20 cellular contexts compared by ENCODE assay signal in genomic region chr3:37556789-37557301, GRCh38.
DNase-seq lines count a peak whose midpoint lies in the region; ATAC-seq, FAIRE-seq and TF ChIP-seq lines count a peak whose summit lies in the region.
"Had no signal": no experiment of that assay in that cellular context is flagged by ENCODE, and none has a peak within 500 bp of the region (broad histone marks: within the 10 kb centered on the region; RNA-seq: fewer than 3 reads in every experiment).

No MANE protein-coding gene starts in this region.

- H3K9ac ChIP-seq in OCI-LY3 (ENCODE audit: low read length): no peak overlapping the region
- H3K9ac ChIP-seq: parathyroid adenoma had no signal

- intact Hi-C loops in left ventricle myocardium superior (cut with micrococcal nuclease): no loop called here

- no peaks in the 10 kb centered on the region for H4K20me1 ChIP-seq in OCI-LY3 (ENCODE audit: insufficient read depth, low read length)

- H3K27me3 ChIP-seq in OCI-LY3 (ENCODE audit: low read depth, low read length): peaks cover 4% of the 10 kb centered on the region

- no peaks in the 10 kb centered on the region for H3K36me3 ChIP-seq in OCI-LY3 (replicated peaks; ENCODE audit: low read depth, low read length)

- H3K4me1 ChIP-seq in OCI-LY3 (ENCODE audit: low read length): peaks cover 9% of the 10 kb centered on the region
- H3K4me1 ChIP-seq: parathyroid adenoma had no signal

- TF ChIP-seq CTCF in OCI-LY3 (IDR thresholded peaks at IDR 0.05; ENCODE audit: low read depth, low read length): no peak

- peak overlapping the region; percentile 20 for H3K4me2 ChIP-seq in OCI-LY3 (ENCODE audit: low read length)
- H3K4me2 ChIP-seq: PC-9 had no signal

- H3K9me3 ChIP-seq in OCI-LY3 (ENCODE audit: insufficient read depth, low read length): no peaks in the 10 kb centered on the region

- no peak for FAIRE-seq in GM19239 (lab: Jason Lieb, UNC)
- FAIRE-seq: frontal cortex had no signal

- no peak overlapping the region for H3K4me3 ChIP-seq in OCI-LY3 (ENCODE audit: low read length)
- H3K4me3 ChIP-seq: PC-9 had no signal

- no peak overlapping the region for H3K27ac ChIP-seq in OCI-LY3 (ENCODE audit: low read length)
- H3K27ac ChIP-seq: epithelial cell of prostate, parathyroid adenoma, PC-9 had no signal

- H3K79me2 ChIP-seq in OCI-LY3 (ENCODE audit: low read length): no peaks in the 10 kb centered on the region
- H3K79me2 ChIP-seq: parathyroid adenoma had no signal

- H2AFZ ChIP-seq in OCI-LY3 (ENCODE audit: low read depth, low read length): no peak overlapping the region
- H2AFZ ChIP-seq: parathyroid adenoma, PC-9 had no signal

- peak; percentile 35 for ATAC-seq in left ventricle myocardium superior
- no peak for ATAC-seq in HG02938 (IDR thresholded peaks at IDR 0.05; ENCODE audit: unreplicated experiment)
- ATAC-seq: activated naive CD8-positive, alpha-beta T cell treated with anti-CD3 and anti-CD28 coated beads, Interleukin-2, amount 50 U/mL, for 24 hours had no signal

- DNase-seq in KG1 (lab: John Stamatoyannopoulos, UW): peak; percentile 58
- no peak for DNase-seq in left ventricle myocardium superior
- DNase-seq in pons (ENCODE audit: low spot score): peak; percentile 74
- no peak for DNase-seq in NK-92 (lab: John Stamatoyannopoulos, UW; ENCODE audit: unreplicated experiment)
- DNase-seq in GM19239 (ENCODE audit: insufficient read length, low spot score): no peak
- DNase-seq in activated effector memory CD4-positive, alpha-beta T cell treated with anti-CD3 and anti-CD28 coated beads, Interleukin-2, amount 50 U/mL, for 16 hours: no peak
- DNase-seq: activated CD4-positive, alpha-beta T cell treated with anti-CD3 and anti-CD28 coated beads for 4 hours; activated naive CD8-positive, alpha-beta T cell treated with anti-CD3 and anti-CD28 coated beads, Interleukin-2, amount 50 U/mL, for 24 hours; COR-L47; EL; NCI-H1417 treated with DMSO at 0.1 percent for 48 hours; NCI-H2171; NCI-H526; PC-9; T1000 had no signal

Comparison
In these comparisons a context has a peak if more than half of its experiments do, and no peak if none do; other contexts are left out.
1. DNase-seq: peak in KG1 (single experiment) and pons (single experiment); none in left ventricle myocardium superior (single experiment), NK-92 (single experiment), GM19239 (single experiment) and activated effector memory CD4-positive, alpha-beta T cell treated with anti-CD3 and anti-CD28 coated beads, Interleukin-2, amount 50 U/mL, for 16 hours (single experiment).